Comparison of ENCODE assay signal across 8 cellular contexts in the genomic region with DNA sequence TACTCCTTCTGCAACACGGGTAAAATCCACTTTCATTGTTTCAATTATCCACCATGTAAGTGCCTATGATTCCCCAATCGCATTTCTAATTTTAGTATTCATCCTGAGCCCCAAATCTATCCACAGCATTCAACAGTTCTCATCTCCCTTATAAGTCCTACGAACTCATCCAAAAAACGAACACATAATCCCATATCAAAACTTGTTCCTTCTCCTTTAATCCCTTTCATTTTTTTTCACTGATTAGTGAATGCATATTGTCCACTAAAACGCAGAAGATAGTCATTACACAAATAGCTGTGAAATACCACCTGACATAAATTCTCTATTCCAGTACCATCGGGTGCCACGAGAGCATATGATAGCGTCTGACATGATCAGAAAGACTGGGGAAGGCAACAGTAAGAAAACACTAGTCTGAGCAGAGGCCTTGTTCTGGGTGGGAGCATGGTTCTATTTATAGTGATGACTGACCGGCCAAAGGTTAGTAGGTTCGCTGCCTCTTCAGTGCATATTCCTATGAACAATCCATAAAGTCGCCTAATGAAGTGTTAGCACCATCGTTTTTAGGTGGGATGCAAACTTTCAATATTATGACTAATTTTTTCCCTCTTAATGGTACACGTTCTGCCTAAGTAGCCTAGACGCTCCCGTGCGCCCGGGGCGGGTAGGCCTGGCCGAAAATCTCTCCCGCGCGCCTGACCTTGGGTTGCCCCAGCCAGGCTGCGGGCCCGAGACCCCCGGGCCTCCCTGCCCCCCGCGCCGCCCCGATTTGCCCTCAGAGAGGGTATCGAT. TPM values are rescaled to one million over a fixed set of nuclear protein-coding genes. Genes with fewer than 3 reads are reported as not detected.
A peak's percentile ranks its signal among the peaks of the same experiment; 100 is the strongest.
DNase-seq lines count a peak whose midpoint lies in the region; ATAC-seq, FAIRE-seq and TF ChIP-seq lines count a peak whose summit lies in the region.

No MANE protein-coding gene starts in this region.

- 6% methylated on average over 15 of the region's 30 CpGs for WGBS in A549 (ENCODE audit: missing lambda C conversion rate)
- 100% methylated on average over 2 of the region's 30 CpGs for WGBS in iPS DF 6.9 (ENCODE audit: insufficient coverage, insufficient read length)

- CTCF ChIA-PET in A549 (lab: Yijun Ruan, JAX), result interaction anchor here (1.0 kb wide), 1 partner anchor 125 kb away, joined by 4 read pairs; no protein-coding TSS in a partner anchor
- CTCF ChIA-PET in OCI-LY7 (lab: Charles Lee; ENCODE audit: unreplicated experiment), result interaction anchor here (0.6 to 1.0 kb wide), 2 partner anchors 12 to 126 kb away, joined by 3 to 6 read pairs; no protein-coding TSS in a partner anchor

- peaks cover 8% of the 10 kb centered on the region; the same call in 1 of the 3 replicates for H3K4me1 ChIP-seq in A549
- peaks cover 41% of the 10 kb centered on the region for H3K4me1 ChIP-seq in OCI-LY7 (ENCODE audit: insufficient read depth, low read length, poor library complexity, severe bottlenecking)
- H3K4me1 ChIP-seq in iPS DF 6.9 (ENCODE audit: control insufficient read depth, insufficient read depth, low read length), result no peaks in the 10 kb centered on the region
- H3K4me1 ChIP-seq in skeletal muscle tissue (ENCODE audit: control insufficient read depth in 3 of 3, insufficient read depth in 3 of 3, low read length in 3 of 3), result peaks cover 26 to 44% (median 43%) of the 10 kb centered on the region in 3 donors

- peak; percentile 7 to 12; a peak in 4 of 6 replicates for ATAC-seq in A549
- ATAC-seq in HG02981 (IDR thresholded peaks at IDR 0.05; ENCODE audit: unreplicated experiment), result peak; percentile 28

- no TSS peak for BruUV-seq in OCI-LY7 (replicated peaks; lab: Mats Ljungman, UMichigan)

- H3K36me3 ChIP-seq in OCI-LY7 (ENCODE audit: insufficient read depth, low read length) (peaks cover 32% of the 10 kb centered on the region), iPS DF 6.9 (ENCODE audit: control insufficient read depth, insufficient read depth, low read length) (no peaks in the 10 kb centered on the region), skeletal muscle tissue (ENCODE audit: control insufficient read depth in 3 of 3, insufficient read depth in 3 of 3, low read length in 3 of 3) (peaks cover under 1 to 11% (median 2%) of the 10 kb centered on the region in 3 donors)

- no peaks in the 10 kb centered on the region for H3K9me3 ChIP-seq in A549
- no peaks in the 10 kb centered on the region for H3K9me3 ChIP-seq in OCI-LY7 (ENCODE audit: low read length)
- no peaks in the 10 kb centered on the region for H3K9me3 ChIP-seq in iPS DF 6.9 (ENCODE audit: control insufficient read depth, insufficient read depth, low read length)
- H3K9me3 ChIP-seq in skeletal muscle tissue (ENCODE audit: control insufficient read depth in 3 of 3, low read length in 3 of 3), result no peaks in the 10 kb centered on the region

- no peaks in the 10 kb centered on the region for H3K9me2 ChIP-seq in OCI-LY7 (ENCODE audit: insufficient read depth, low read length)

- no peak for TF ChIP-seq POLR2A in A549 (IDR thresholded peaks at IDR 0.05; ENCODE audit: low read length)

- DNase-seq in A549 (ENCODE audit: low read depth in 1 of 2, low spot score in 1 of 2), result peak in 1 of 2 experiments; percentile 1
- peak; percentile 40 for DNase-seq in GM13976 (ENCODE audit: low spot score)
- DNase-seq in OCI-LY7 (ENCODE audit: low spot score), result peak; percentile 43
- DNase-seq in astrocyte of the hippocampus (ENCODE audit: low read depth, low spot score), result peak; percentile 32
- no peak for DNase-seq in iPS DF 6.9 (ENCODE audit: low read depth, low spot score)
- DNase-seq in OCI-M2 (lab: John Stamatoyannopoulos, UW; ENCODE audit: unreplicated experiment), result no peak

- TF ChIP-seq EP300 in A549 (IDR thresholded peaks at IDR 0.05), result no peak

- no peaks in the 10 kb centered on the region for H3K27me3 ChIP-seq in iPS DF 6.9 (ENCODE audit: control insufficient read depth, insufficient read depth, low read length)
- H3K27me3 ChIP-seq in skeletal muscle tissue (ENCODE audit: control insufficient read depth in 3 of 3, insufficient read depth in 3 of 3, low read length in 3 of 3), result no peaks in the 10 kb centered on the region

- POLR2A ChIA-PET in A549 (lab: Yijun Ruan, JAX) (interaction anchor here (0.9 kb wide), 1 partner anchor 66 kb away, joined by 3 read pairs; no protein-coding TSS in a partner anchor), OCI-LY7 (lab: Charles Lee) (interaction anchor here (0.5 to 2.8 kb wide), 13 partner anchors 9 to 1224 kb away, joined by 3 to 16 read pairs (median 3); no protein-coding TSS in a partner anchor)

- H2AFZ ChIP-seq in OCI-LY7 (ENCODE audit: low read length), result peak overlapping the region; percentile 40; the same call in 1 of the 2 replicates

- H3K79me2 ChIP-seq in OCI-LY7 (ENCODE audit: insufficient read depth, low read depth, low read length), result peaks cover 89% of the 10 kb centered on the region

- in situ Hi-C loops in GM13976 (cut with MboI; ENCODE audit: low sequenced_read_pairs, unreplicated experiment), result no loop called here

- peaks cover 14% of the 10 kb centered on the region; the same call in 1 of the 2 replicates for H4K20me1 ChIP-seq in OCI-LY7 (ENCODE audit: insufficient read depth, low read length)

- H3K27ac ChIP-seq in A549, result peak overlapping the region; percentile 98 to 100
- H3K27ac ChIP-seq in OCI-LY7 (ENCODE audit: low read depth, low read length, poor library complexity, severe bottlenecking), result peak overlapping the region; percentile 92
- no peak overlapping the region for H3K27ac ChIP-seq in iPS DF 6.9 (ENCODE audit: low read length)
- H3K27ac ChIP-seq in skeletal muscle tissue (ENCODE audit: low read depth, low read length), result peak overlapping the region; percentile 100

- H3K4me2 ChIP-seq in A549, result peak overlapping the region; percentile 79
- H3K4me2 ChIP-seq in OCI-LY7 (ENCODE audit: low read length), result peak overlapping the region; percentile 69

- FAIRE-seq in A549 (lab: Jason Lieb, UNC), result no peak

- TF ChIP-seq RAD21 in A549 (conservative IDR thresholded peaks at IDR 0.05 in 1 of 2, IDR thresholded peaks at IDR 0.05 in 1 of 2), result no peak

- H3K4me3 ChIP-seq in A549 (peak overlapping the region; percentile 93), OCI-LY7 (ENCODE audit: low read depth, low read length, poor library complexity, severe bottlenecking) (peak overlapping the region; percentile 85), iPS DF 6.9 (ENCODE audit: low read length) (peak overlapping the region; percentile 75), skeletal muscle tissue (ENCODE audit: low read length in 3 of 3) (peak overlapping the region; percentile 88 to 99 (median 99))

- intact Hi-C loops in OCI-LY7 (cut with micrococcal nuclease; ENCODE audit: unreplicated experiment), result loop anchor here (2.0 to 10.0 kb wide), 3 partner anchors 95 to 233 kb away; a partner anchor contains a TSS

- no peak for TF ChIP-seq CTCF in A549 (IDR thresholded peaks at IDR 0.05)
- no peak for TF ChIP-seq CTCF in GM13976 (IDR thresholded peaks at IDR 0.05; ENCODE audit: borderline replicate concordance, control extremely low read depth, extremely low read depth, insufficient read depth, missing control alignments)
- TF ChIP-seq CTCF in OCI-LY7 (conservative IDR thresholded peaks at IDR 0.05; ENCODE audit: low read length), result no peak

- H3K9ac ChIP-seq in skeletal muscle tissue (ENCODE audit: low read depth in 1 of 3, low read length in 3 of 3), result peak overlapping the region; percentile 85 to 99 (median 99)

TF ChIP-seq in A549, 52 proteins besides CTCF, POLR2A, EP300 and RAD21 (continues in another document):
- TF ChIP-seq MAZ (IDR thresholded peaks at IDR 0.05; ENCODE audit: borderline replicate concordance, low read depth, low read length) (no peak), CBX2 (IDR thresholded peaks at IDR 0.05; ENCODE audit: borderline replicate concordance, low read depth) (no peak), KDM1A (IDR thresholded peaks at IDR 0.05; ENCODE audit: low read depth) (no peak), FOXS1 (CRISPR knock-in tag; IDR thresholded peaks at IDR 0.05) (no peak), HEYL (CRISPR knock-in tag; IDR thresholded peaks at IDR 0.05) (no peak), ZSCAN20 (CRISPR knock-in tag; IDR thresholded peaks at IDR 0.05) (no peak), MAFK (IDR thresholded peaks at IDR 0.05; ENCODE audit: partially characterized antibody) (no peak), KDM5A (IDR thresholded peaks at IDR 0.05) (no peak)
- TF ChIP-seq, protein P1, sequence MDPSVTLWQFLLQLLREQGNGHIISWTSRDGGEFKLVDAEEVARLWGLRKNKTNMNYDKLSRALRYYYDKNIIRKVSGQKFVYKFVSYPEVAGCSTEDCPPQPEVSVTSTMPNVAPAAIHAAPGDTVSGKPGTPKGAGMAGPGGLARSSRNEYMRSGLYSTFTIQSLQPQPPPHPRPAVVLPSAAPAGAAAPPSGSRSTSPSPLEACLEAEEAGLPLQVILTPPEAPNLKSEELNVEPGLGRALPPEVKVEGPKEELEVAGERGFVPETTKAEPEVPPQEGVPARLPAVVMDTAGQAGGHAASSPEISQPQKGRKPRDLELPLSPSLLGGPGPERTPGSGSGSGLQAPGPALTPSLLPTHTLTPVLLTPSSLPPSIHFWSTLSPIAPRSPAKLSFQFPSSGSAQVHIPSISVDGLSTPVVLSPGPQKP (IDR thresholded peaks at IDR 0.05; ENCODE audit: low read depth, low read length), result no peak
- TF ChIP-seq, protein P2, sequence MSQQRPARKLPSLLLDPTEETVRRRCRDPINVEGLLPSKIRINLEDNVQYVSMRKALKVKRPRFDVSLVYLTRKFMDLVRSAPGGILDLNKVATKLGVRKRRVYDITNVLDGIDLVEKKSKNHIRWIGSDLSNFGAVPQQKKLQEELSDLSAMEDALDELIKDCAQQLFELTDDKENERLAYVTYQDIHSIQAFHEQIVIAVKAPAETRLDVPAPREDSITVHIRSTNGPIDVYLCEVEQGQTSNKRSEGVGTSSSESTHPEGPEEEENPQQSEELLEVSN (IDR thresholded peaks at IDR 0.05; ENCODE audit: borderline replicate concordance, low read depth), result no peak

RNA-seq across cellular contexts. Expression of a gene that starts 0.6 kb away (rescaled TPM):
- polyA plus RNA-seq in A549 (2011; rRNA removed) (143 and 202 TPM in 2 replicates), A549 (2017; fragmentation: RNase III; extraction: RNeasy Plus Mini Kit Qiagen cat#74134 plus additional on column Dnase treatment) (221 to 227 TPM (median 224 TPM) in 3 replicates)
- polyA plus RNA-seq in A549 (2012; cell fraction: cytosol; rRNA removed), result 152 and 161 TPM in 2 replicates
- 29.5 and 39.1 TPM in 2 replicates for polyA plus RNA-seq in A549 (2012; cell fraction: nucleus; rRNA removed)
- 13.9 and 18.1 TPM in 2 replicates for polyA minus RNA-seq in A549 (2011; rRNA and poly(A)+ RNA removed)
- 70.6 and 83.8 TPM in 2 replicates for total RNA-seq in OCI-LY7 (2014; rRNA removed; shearing (Covaris generic))
- total RNA-seq in OCI-LY7 (2022) (145 and 164 TPM in 2 replicates), skeletal muscle tissue (90.3 TPM)

RNA-seq across cellular contexts. Expression of a gene that starts 0.7 kb away (rescaled TPM):
- polyA plus RNA-seq in A549 (2011; rRNA removed) (17.3 and 20.0 TPM in 2 replicates), A549 (2017; fragmentation: RNase III; extraction: RNeasy Plus Mini Kit Qiagen cat#74134 plus additional on column Dnase treatment) (6.9 to 7.3 TPM (median 7.1 TPM) in 3 replicates)
- polyA plus RNA-seq in A549 (2012; cell fraction: cytosol; rRNA removed), result 2.9 TPM in 2 replicates
- polyA plus RNA-seq in A549 (2012; cell fraction: nucleus; rRNA removed), result 1.7 and 2.6 TPM in 2 replicates
- polyA minus RNA-seq in A549 (2011; rRNA and poly(A)+ RNA removed), result 3.1 and 5.4 TPM in 2 replicates
- total RNA-seq in OCI-LY7 (2014; rRNA removed; shearing (Covaris generic)), result 21.9 and 22.2 TPM in 2 replicates
- total RNA-seq in OCI-LY7 (2022) (33.2 and 33.6 TPM in 2 replicates), skeletal muscle tissue (26.1 TPM)

Comparison
In these comparisons a context has a peak if more than half of its experiments do, and no peak if none do; other contexts are left out.
1. DNase-seq: peak in GM13976 (single experiment), OCI-LY7 (single experiment) and astrocyte of the hippocampus (single experiment); none in iPS DF 6.9 (single experiment) and OCI-M2 (single experiment).
2. Peak in every context shown above with its lines, with median percentiles within 50 percentile points of each other: H3K4me3 ChIP-seq.